11 cellular contexts compared by ENCODE assay signal in genomic region chr3:12955651-12956315, GRCh38.
DNase-seq lines count a peak whose midpoint lies in the region; ATAC-seq and TF ChIP-seq lines count a peak whose summit lies in the region.
"Had no signal": no experiment of that assay in that cellular context is flagged by ENCODE, and none has a peak within 500 bp of the region (broad histone marks: within the 10 kb centered on the region; RNA-seq: fewer than 3 reads in every experiment).

No MANE protein-coding gene starts in this region.

- H3K27me3 ChIP-seq in Peyer's patch (no peaks in the 10 kb centered on the region), lung (ENCODE audit: control insufficient read depth, insufficient read depth) (no peaks in the 10 kb centered on the region)
- H3K27me3 ChIP-seq: pancreas had no signal

- TF ChIP-seq POLR2A in Peyer's patch (IDR thresholded peaks at IDR 0.05): no peak

- ATAC-seq in lung (ENCODE audit: insufficient read depth, low FRiP score) (no peak), GM21723 (IDR thresholded peaks at IDR 0.05; ENCODE audit: unreplicated experiment) (no peak), HG03135 (IDR thresholded peaks at IDR 0.05; ENCODE audit: unreplicated experiment) (no peak)

- H3K36me3 ChIP-seq in Peyer's patch: no peaks in the 10 kb centered on the region
- peaks cover 0 to 5% of the 10 kb centered on the region in 2 donors for H3K36me3 ChIP-seq in lung (ENCODE audit: control insufficient read depth in 2 of 2, insufficient read depth in 2 of 2, low read length in 2 of 2)
- H3K36me3 ChIP-seq: pancreas had no signal

- DNase-seq in Peyer's patch (no peak), caudate nucleus (lab: John Stamatoyannopoulos, UW) (no peak), lung (ENCODE audit: low spot score) (no peak), substantia nigra (lab: John Stamatoyannopoulos, UW) (peak in 1 of 49 donors; percentile 74), NCI-H510A (lab: John Stamatoyannopoulos, UW) (no peak), NCI-H2107 treated with DMSO at 0.1 percent for 48 hours (lab: John Stamatoyannopoulos, UW; ENCODE audit: unreplicated experiment) (no peak)
- DNase-seq: activated CD4-positive, CD25-positive, alpha-beta regulatory T cell treated with anti-CD3 and anti-CD28 coated beads, Interleukin-2, amount 50 U/mL, for 72 hours; GDM1 had no signal

- no peak overlapping the region for H3K4me3 ChIP-seq in Peyer's patch
- no peak overlapping the region for H3K4me3 ChIP-seq in lung
- H3K4me3 ChIP-seq: pancreas had no signal

- no peak for TF ChIP-seq CTCF in Peyer's patch (IDR thresholded peaks at IDR 0.05)
- no peak for TF ChIP-seq CTCF in lung (IDR thresholded peaks at IDR 0.05; ENCODE audit: control extremely low read depth, extremely low read depth)

- H3K4me1 ChIP-seq in Peyer's patch: peaks cover 0 to 47% (median 16%) of the 10 kb centered on the region in 4 donors
- H3K4me1 ChIP-seq in lung (ENCODE audit: control insufficient read depth in 2 of 2, insufficient read depth in 2 of 2, low read length in 2 of 2): peaks cover 17 to 72% of the 10 kb centered on the region in 2 donors

- H3K27ac ChIP-seq in Peyer's patch (peak overlapping the region in 3 of 4 donors; percentile 23 to 51 (median 49)), caudate nucleus (ENCODE audit: low read depth, low read length) (peak overlapping the region; percentile 71), lung (ENCODE audit: low read depth in 1 of 2, low read length in 1 of 2) (peak overlapping the region; percentile 17 to 51), substantia nigra (ENCODE audit: low read depth, low read length, poor library complexity, severe bottlenecking) (peak overlapping the region; percentile 81)

- WGBS in lung, 2 donors: 85 to 86% methylated on average over 14 of the region's 14 CpGs

- H3K9me3 ChIP-seq in Peyer's patch: no peaks in the 10 kb centered on the region
- H3K9me3 ChIP-seq in lung (ENCODE audit: control insufficient read depth in 2 of 2, insufficient read depth in 1 of 2, low read length in 1 of 2): no peaks in the 10 kb centered on the region
- H3K9me3 ChIP-seq: pancreas had no signal
